1 cellular context compared by ENCODE assay signal in genomic region chr16:81939164-81940067, GRCh38.
TF ChIP-seq lines count a peak whose summit lies in the region.

No MANE protein-coding gene starts in this region.

TF ChIP-seq in H1, 55 proteins besides CTCF, POLR2A, EP300 and RAD21:
- TF ChIP-seq CTBP2 (IDR thresholded peaks at IDR 0.05; ENCODE audit: borderline replicate concordance, insufficient read depth, insufficient read length, low read length) (peak; percentile 27), ATF3 (IDR thresholded peaks at IDR 0.05; ENCODE audit: insufficient read depth, low read depth, low read length) (no peak), POU5F1 (IDR thresholded peaks at IDR 0.05; ENCODE audit: low read depth, low read length) (no peak), MAX (IDR thresholded peaks at IDR 0.05) (no peak), KDM4A (IDR thresholded peaks at IDR 0.05; ENCODE audit: low read depth, low read length, severe bottlenecking) (no peak), NANOG (IDR thresholded peaks at IDR 0.05; ENCODE audit: insufficient read depth, low read depth, low read length, poor library complexity, severe bottlenecking) (no peak), ASH2L (IDR thresholded peaks at IDR 0.05; ENCODE audit: low read length) (peak; percentile 21), SAP30 (IDR thresholded peaks at IDR 0.05; ENCODE audit: insufficient read depth, insufficient replicate concordance, low read length) (no peak), KDM1A (IDR thresholded peaks at IDR 0.05; ENCODE audit: borderline replicate concordance, low read length) (no peak), KDM5A (IDR thresholded peaks at IDR 0.05; ENCODE audit: low read length) (no peak), SP1 (IDR thresholded peaks at IDR 0.05; ENCODE audit: low read depth, low read length) (no peak), BACH1 (IDR thresholded peaks at IDR 0.05; ENCODE audit: low read length) (no peak), GABPA (IDR thresholded peaks at IDR 0.05; ENCODE audit: borderline replicate concordance, insufficient read depth, low read length) (no peak), TAF1 (IDR thresholded peaks at IDR 0.05; ENCODE audit: low read depth, low read length) (no peak), CREB1 (IDR thresholded peaks at IDR 0.05) (no peak), RFX5 (IDR thresholded peaks at IDR 0.05; ENCODE audit: borderline replicate concordance, low read depth, low read length) (no peak), MAFK (IDR thresholded peaks at IDR 0.05; ENCODE audit: low read depth, low read length) (no peak), E2F6 (IDR thresholded peaks at IDR 0.05) (no peak), HDAC2 (IDR thresholded peaks at IDR 0.05; ENCODE audit: borderline replicate concordance in 1 of 2, low read depth in 2 of 2, low read length in 2 of 2) (peak in 1 of 2 experiments; percentile 28; a peak in 2 of 4 replicates), YY1 (IDR thresholded peaks at IDR 0.05; ENCODE audit: low read depth, low read length) (no peak), JUND (IDR thresholded peaks at IDR 0.05; ENCODE audit: low read length) (no peak), TEAD4 (IDR thresholded peaks at IDR 0.05; ENCODE audit: low read depth, low read length) (no peak), HDAC6 (IDR thresholded peaks at IDR 0.05; ENCODE audit: low read depth, low read length) (no peak), JUN (IDR thresholded peaks at IDR 0.05; ENCODE audit: low read depth, low read length) (no peak)
